ENCODE assay signal across 8 cellular contexts in genomic region chr10:101587725-101588614, GRCh38. TPM values are rescaled to one million over a fixed set of nuclear protein-coding genes. Genes with fewer than 3 reads are reported as not detected.
DNase-seq lines count a peak whose midpoint lies in the region; ATAC-seq and FAIRE-seq lines count a peak whose summit lies in the region.

TSS of gene DPCD (plus strand) at chr10:101588321. CDS start at chr10:101588337, 16 bp downstream.
TSS of gene POLL (minus strand) at chr10:101588257. CDS start at chr10:101587360, 897 bp downstream.

- DNase-seq in Caki2 (ENCODE audit: low read depth) (peak; percentile 92), HUDEP-2 (lab: John Stamatoyannopoulos, UW; ENCODE audit: unreplicated experiment in 76 of 76) (peak in 75 of 76 experiments; percentile 14 to 96 (median 87)), NT2/D1 (ENCODE audit: low read depth, low spot score) (peak; percentile 89)
- peak; percentile 96 for DNase-seq in activated CD8-positive, alpha-beta memory T cell treated with anti-CD3 and anti-CD28 coated beads, Interleukin-2, amount 50 U/mL, for 48 hours
- peak; percentile 87 for DNase-seq in stimulated activated CD8-positive, alpha-beta memory T cell treated with anti-CD3 and anti-CD28 coated beads, Interleukin-15, amount 100 ng/mL, for 24 hours (ENCODE audit: low read depth)

- ATAC-seq in GM21381 (IDR thresholded peaks at IDR 0.05; ENCODE audit: unreplicated experiment), result peak; percentile 98

- H3K4me3 ChIP-seq in NT2/D1 (ENCODE audit: insufficient read length, low read depth) (peak within 1 kb of the TSS; percentile 97), mesodermal cell (ENCODE audit: extremely low read depth, insufficient read depth, low read length, poor library complexity, severe bottlenecking) (peak within 1 kb of the TSS; percentile 95)

- peak; percentile 31 for FAIRE-seq in endometrium (lab: Jason Lieb, UNC)

- in situ Hi-C loops in Caki2 (cut with HindIII; ENCODE audit: low pct_unique_long_range_greater_than_20kb, low sequenced_read_pairs), result no loop called here

- no peaks in the 10 kb centered on the region for H3K27me3 ChIP-seq in NT2/D1 (ENCODE audit: insufficient read depth, insufficient read length)

- no peaks in the 10 kb centered on the region for H3K9me3 ChIP-seq in NT2/D1 (ENCODE audit: insufficient read depth, low read length)
- H3K9me3 ChIP-seq in mesodermal cell (ENCODE audit: control insufficient read depth, low read length), result no peaks in the 10 kb centered on the region

- WGBS in mesodermal cell (ENCODE audit: insufficient coverage in 2 of 2), 2 experiments, result 0 to 1% methylated on average over 33 to 41 of the region's 48 CpGs

- H3K4me1 ChIP-seq in NT2/D1 (ENCODE audit: insufficient read depth, insufficient read length) (no peaks in the 10 kb centered on the region), mesodermal cell (ENCODE audit: control insufficient read depth, insufficient read depth, low read length, poor library complexity, severe bottlenecking) (no peaks in the 10 kb centered on the region)

- H3K27ac ChIP-seq in mesodermal cell (ENCODE audit: low read depth, low read length, severe bottlenecking), result peak within 1 kb of the TSS; percentile 49

- H3K9ac ChIP-seq in NT2/D1 (ENCODE audit: insufficient read length, low read depth), result peak within 1 kb of the TSS; percentile 85

- H3K36me3 ChIP-seq in NT2/D1 (ENCODE audit: insufficient read depth, insufficient read length, low read length) (peaks cover 31% of the 10 kb centered on the region), mesodermal cell (ENCODE audit: control insufficient read depth, insufficient read depth, low read length) (peaks cover 22% of the 10 kb centered on the region)

RNA-seq across cellular contexts. Expression of gene DPCD, which starts in this region (rescaled TPM):
- total RNA-seq in Caki2 (2014; rRNA removed; shearing (Covaris generic); ENCODE audit: low replicate concordance), result 72.6 and 81.5 TPM in 2 replicates
- 41.1 TPM for polyA plus RNA-seq in mesodermal cell (2013, experiment 1 of 2)
- 39.3 TPM for polyA plus RNA-seq in mesodermal cell (2013, experiment 2 of 2)

RNA-seq across cellular contexts. Expression of gene POLL, which starts in this region (rescaled TPM):
- total RNA-seq in Caki2 (2014; rRNA removed; shearing (Covaris generic); ENCODE audit: low replicate concordance), result 26.4 and 32.6 TPM in 2 replicates
- polyA plus RNA-seq in mesodermal cell (2013, experiment 1 of 2), result 25.5 TPM
- 19.8 TPM for polyA plus RNA-seq in mesodermal cell (2013, experiment 2 of 2)

Comparison
In these comparisons a context has a peak if more than half of its experiments do, and no peak if none do; other contexts are left out.
1. Peak in every context shown above with its lines: DNase-seq, ATAC-seq, H3K4me3 ChIP-seq and H3K27ac ChIP-seq.